Comparison of ENCODE assay signal across 8 cellular contexts in the genomic region with DNA sequence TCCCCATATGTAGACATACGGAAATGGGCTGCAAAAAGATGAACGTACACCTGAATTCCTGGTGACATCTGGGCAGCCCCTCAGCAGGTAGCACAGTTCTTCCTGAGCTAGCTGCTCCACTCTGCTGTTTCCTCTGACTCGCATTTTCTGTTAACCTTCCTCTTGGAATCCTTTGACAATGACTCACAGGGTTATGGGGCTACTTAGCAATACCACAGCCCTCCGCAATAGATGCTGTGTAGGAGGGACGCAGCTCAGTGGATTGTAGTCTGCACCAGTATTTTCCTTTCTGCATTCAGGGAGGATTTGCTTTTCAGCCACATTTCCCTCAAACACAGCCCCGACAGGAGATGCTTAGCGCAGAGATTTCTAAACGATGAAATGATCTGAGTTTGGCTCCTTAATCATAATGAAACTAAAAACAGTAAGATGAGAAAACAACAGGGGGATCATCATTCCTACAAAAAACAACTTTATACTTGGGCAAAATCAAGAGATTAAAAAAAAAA. TPM values are rescaled to one million over a fixed set of nuclear protein-coding genes. Genes with fewer than 3 reads are reported as not detected.
A peak's percentile ranks its signal among the peaks of the same experiment; 100 is the strongest.
DNase-seq lines count a peak whose midpoint lies in the region; ATAC-seq, FAIRE-seq and TF ChIP-seq lines count a peak whose summit lies in the region.

No MANE protein-coding gene starts in this region.

- H3K4me1 Mint-ChIP-seq in neural crest cell, result peaks cover 30% of the 10 kb centered on the region

- FAIRE-seq in HTR-8/SVneo (lab: Jason Lieb, UNC), result peak; percentile 95

- peak overlapping the region; percentile 92 for H3K27ac Mint-ChIP-seq in neural crest cell (ENCODE audit: unreplicated experiment)

- H3K27me3 Mint-ChIP-seq in neural crest cell (ENCODE audit: low read depth), result no peaks in the 10 kb centered on the region

- H3K36me3 Mint-ChIP-seq in neural crest cell (ENCODE audit: low read depth), result no peaks in the 10 kb centered on the region

- ATAC-seq in GM21526 (IDR thresholded peaks at IDR 0.05; ENCODE audit: low FRiP score, unreplicated experiment), result peak; percentile 23

- H3K36me3 ChIP-seq in esophagus muscularis mucosa, result no peaks in the 10 kb centered on the region

- TF ChIP-seq EP300 in esophagus muscularis mucosa (IDR thresholded peaks at IDR 0.05), result no peak

- peak; percentile 89 for DNase-seq in COLO829 (ENCODE audit: low spot score)
- DNase-seq in HTR-8/SVneo (ENCODE audit: insufficient read length, low spot score), result peak; percentile 68
- peak; percentile 32 for DNase-seq in activated CD4-positive, alpha-beta T cell treated with anti-CD3 and anti-CD28 coated beads, Interleukin-2, amount 50 U/mL, for 1 hour
- no peak for DNase-seq in esophagus muscularis mucosa (ENCODE audit: extremely low spot score)
- DNase-seq in neural crest cell (ENCODE audit: low read depth, low spot score), result no peak
- no peak for DNase-seq in ureter (ENCODE audit: low spot score)
- no peak for DNase-seq in OCI-M2 (lab: John Stamatoyannopoulos, UW; ENCODE audit: unreplicated experiment)

- 35% methylated on average over 8 of the region's 8 CpGs for WGBS in esophagus muscularis mucosa

- H3K9me3 Mint-ChIP-seq in neural crest cell, result no peaks in the 10 kb centered on the region

- no peaks in the 10 kb centered on the region for H3K9me3 ChIP-seq in esophagus muscularis mucosa

- intact Hi-C loops in esophagus muscularis mucosa (cut with DNase I), result no loop called here

- peak overlapping the region; percentile 40 to 60 (median 55) for H3K27ac ChIP-seq in esophagus muscularis mucosa (replicated peaks in 1 of 4)

- peak overlapping the region; percentile 87 for H3K4me3 Mint-ChIP-seq in neural crest cell

- peaks cover 21 to 28% (median 26%) of the 10 kb centered on the region in 4 donors for H3K4me1 ChIP-seq in esophagus muscularis mucosa

- peak overlapping the region; percentile 31 to 41 (median 34) for H3K4me3 ChIP-seq in esophagus muscularis mucosa

- no peaks in the 10 kb centered on the region for H3K27me3 ChIP-seq in esophagus muscularis mucosa

- no peak for TF ChIP-seq POLR2A in esophagus muscularis mucosa (IDR thresholded peaks at IDR 0.05; ENCODE audit: low read depth)

- TF ChIP-seq CTCF in esophagus muscularis mucosa (IDR thresholded peaks at IDR 0.05), result peak in 2 of 3 experiments; percentile 11 to 35
- TF ChIP-seq CTCF in neural crest cell (conservative IDR thresholded peaks at IDR 0.05), result no peak

RNA-seq across cellular contexts. Expression of a gene that starts 12.4 kb away (rescaled TPM):
- 1 to 10 TPM; 4.2 to 9.8 (median 5.8) TPM for total RNA-seq in esophagus muscularis mucosa
- total RNA-seq in neural crest cell, result 13.1 and 13.5 TPM in 2 replicates
- 4.3 TPM for total RNA-seq in ureter

Comparison
In these comparisons a context has a peak if more than half of its experiments do, and no peak if none do; other contexts are left out.
1. DNase-seq: peak in COLO829 (single experiment), HTR-8/SVneo (single experiment) and activated CD4-positive, alpha-beta T cell treated with anti-CD3 and anti-CD28 coated beads, Interleukin-2, amount 50 U/mL, for 1 hour (single experiment); none in esophagus muscularis mucosa (single experiment), neural crest cell (single experiment), ureter (single experiment) and OCI-M2 (single experiment).